Comparison of ENCODE assay signal across 9 cellular contexts in the genomic region with DNA sequence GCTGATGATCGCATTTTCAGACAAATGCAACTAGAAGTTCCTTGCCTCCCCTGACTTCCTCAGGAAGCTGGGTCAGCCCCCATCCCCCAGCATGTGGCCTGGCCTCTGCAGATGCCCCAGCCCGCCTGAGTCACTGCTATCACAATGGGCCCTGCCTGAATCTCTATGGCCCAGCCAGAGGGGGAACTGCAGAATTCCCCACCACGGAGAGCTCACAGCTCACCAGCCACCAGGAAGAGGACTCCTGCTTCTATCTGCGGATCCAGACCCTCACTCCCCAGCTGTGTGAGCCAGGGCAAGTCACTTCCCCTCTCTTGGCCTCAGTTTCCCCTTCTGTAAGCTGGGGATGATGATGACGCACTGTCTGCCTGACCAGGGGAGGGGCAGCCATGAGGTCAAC. TPM values are rescaled to one million over a fixed set of nuclear protein-coding genes. Genes with fewer than 3 reads are reported as not detected.
A peak's percentile ranks its signal among the peaks of the same experiment; 100 is the strongest.
DNase-seq lines count a peak whose midpoint lies in the region; ATAC-seq, FAIRE-seq and TF ChIP-seq lines count a peak whose summit lies in the region.
"Had no signal": no experiment of that assay in that cellular context is flagged by ENCODE, and none has a peak within 500 bp of the region (broad histone marks: within the 10 kb centered on the region; RNA-seq: fewer than 3 reads in every experiment).

No MANE protein-coding gene starts in this region.

- H4K20me1 ChIP-seq in HepG2 (ENCODE audit: insufficient read depth, low read length): peaks cover 36% of the 10 kb centered on the region

- TF ChIP-seq POLR2A in HepG2 (IDR thresholded peaks at IDR 0.05; ENCODE audit: insufficient read depth in 1 of 2, low read depth in 2 of 2, low read length in 2 of 2): no peak

- H3K79me2 ChIP-seq in HepG2 (ENCODE audit: insufficient read depth, low read length): peaks cover 82% of the 10 kb centered on the region

- H3K27ac ChIP-seq in liver (ENCODE audit: low read depth in 1 of 2, low read length in 2 of 2): peak overlapping the region; percentile 40 to 78
- no peak overlapping the region for H3K27ac ChIP-seq in HepG2 (ENCODE audit: extremely low read length, insufficient read depth, low read length)
- peak overlapping the region; percentile 53 for H3K27ac ChIP-seq in layer of hippocampus (ENCODE audit: low read depth, low read length)

- peaks cover 2% of the 10 kb centered on the region for H3K4me1 Mint-ChIP-seq in activated naive CD8-positive, alpha-beta T cell treated with anti-CD3 and anti-CD28 coated beads for 36 hours

- WGBS in liver: 63% methylated on average over 5 of the region's 5 CpGs
- WGBS in HepG2 (ENCODE audit: low lambda C conversion rate): no CpG with 5 or more reads among the region's 5 CpGs

- H3K27ac Mint-ChIP-seq in activated naive CD8-positive, alpha-beta T cell treated with anti-CD3 and anti-CD28 coated beads for 36 hours: no peak overlapping the region

- intact Hi-C loops in HepG2 (cut with micrococcal nuclease; ENCODE audit: unreplicated experiment): no loop called here

- DNase-seq in HepG2 (ENCODE audit: low spot score) (no peak), cardiac fibroblast (ENCODE audit: low read depth in 2 of 2) (peak; percentile 79 to 90), COR-L47 (lab: John Stamatoyannopoulos, UW) (no peak)
- no peak for DNase-seq in activated naive CD8-positive, alpha-beta T cell treated with anti-CD3 and anti-CD28 coated beads for 36 hours
- DNase-seq in NK-92 treated with Interleukin-12 subunit alpha and Interleukin-12 subunit beta, amount 100 ng/mL, for 24 hours (lab: John Stamatoyannopoulos, UW): no peak

- H3K27me3 ChIP-seq in liver (ENCODE audit: control insufficient read depth in 4 of 4, insufficient read depth in 4 of 4, low read length in 3 of 4) (no peaks in the 10 kb centered on the region), HepG2 (ENCODE audit: control insufficient read depth in 1 of 2, insufficient read depth in 2 of 2, low read length in 2 of 2) (no peaks in the 10 kb centered on the region; a peak in 1 of 5 replicates), layer of hippocampus (ENCODE audit: control insufficient read depth, insufficient read depth, low read length) (no peaks in the 10 kb centered on the region)

- ATAC-seq in HepG2 (no peak), GM18861 (IDR thresholded peaks at IDR 0.05; ENCODE audit: unreplicated experiment) (no peak)

- TF ChIP-seq EP300 in HepG2 (IDR thresholded peaks at IDR 0.05; ENCODE audit: low read depth in 2 of 2, low read length in 2 of 2) (no peak), HepG2 (CRISPR knock-in tag; IDR thresholded peaks at IDR 0.05; ENCODE audit: borderline replicate concordance) (no peak)

- no TSS peak for BruUV-seq in HepG2 (replicated peaks; lab: Mats Ljungman, UMichigan)

- H3K9me3 ChIP-seq in liver (ENCODE audit: control insufficient read depth in 4 of 4, low read length in 3 of 4) (no peaks in the 10 kb centered on the region), HepG2 (ENCODE audit: low read length) (no peaks in the 10 kb centered on the region)

- H3K36me3 ChIP-seq in liver (ENCODE audit: control insufficient read depth in 4 of 4, insufficient read depth in 3 of 4, low read depth in 1 of 4, low read length in 3 of 4) (no peaks in the 10 kb centered on the region), HepG2 (replicated peaks in 1 of 2; ENCODE audit: control insufficient read depth in 1 of 2, insufficient read depth in 2 of 2, low read length in 2 of 2) (peaks cover 0 to 5% of the 10 kb centered on the region in 2 experiments; a peak in 2 of 5 replicates)

- in situ Hi-C loops in HepG2 (cut with HindIII; ENCODE audit: extremely low pct_ligation_motif_present, low pct_unique_long_range_greater_than_20kb): no loop called here

- no peak overlapping the region for H3K4me2 ChIP-seq in HepG2 (ENCODE audit: low read depth, low read length)

- CTCF ChIA-PET in HepG2 (lab: Yijun Ruan, JAX; ENCODE audit: low intra/inter-chr PET ratio, low total read pairs): no interaction called here

- no peak for FAIRE-seq in HepG2 (lab: Jason Lieb, UNC)
- FAIRE-seq: TTC549 had no signal

- POLR2A ChIA-PET in HepG2 (lab: Yijun Ruan, JAX): no interaction called here

- no peak overlapping the region for H3K4me3 Mint-ChIP-seq in activated naive CD8-positive, alpha-beta T cell treated with anti-CD3 and anti-CD28 coated beads for 36 hours

- no peak overlapping the region for H2AFZ ChIP-seq in HepG2 (ENCODE audit: low read length)

- H3K9me3 Mint-ChIP-seq in activated naive CD8-positive, alpha-beta T cell treated with anti-CD3 and anti-CD28 coated beads for 36 hours: no peaks in the 10 kb centered on the region

- H3K9ac ChIP-seq in liver (ENCODE audit: low read depth in 1 of 2, low read length in 2 of 2): no peak overlapping the region
- H3K9ac ChIP-seq in HepG2 (ENCODE audit: insufficient read depth, low read depth, low read length): no peak overlapping the region

- H3K4me1 ChIP-seq in liver (ENCODE audit: control insufficient read depth in 4 of 4, insufficient read depth in 4 of 4, low read length in 3 of 4) (peaks cover 5 to 49% (median 15%) of the 10 kb centered on the region in 4 donors), HepG2 (ENCODE audit: insufficient read depth, low read length) (peaks cover 96% of the 10 kb centered on the region)

- H3K36me3 Mint-ChIP-seq in activated naive CD8-positive, alpha-beta T cell treated with anti-CD3 and anti-CD28 coated beads for 36 hours: no peaks in the 10 kb centered on the region

- H3K27me3 Mint-ChIP-seq in activated naive CD8-positive, alpha-beta T cell treated with anti-CD3 and anti-CD28 coated beads for 36 hours: peaks cover 17% of the 10 kb centered on the region

- TF ChIP-seq RAD21 in liver (IDR thresholded peaks at IDR 0.05): peak in 1 of 2 donors; percentile 19
- no peak for TF ChIP-seq RAD21 in HepG2 (CRISPR knock-in tag; IDR thresholded peaks at IDR 0.05)

- TF ChIP-seq CTCF in liver (IDR thresholded peaks at IDR 0.05; ENCODE audit: low read depth, low read length, missing input control) (no peak), HepG2 (CRISPR knock-in tag; IDR thresholded peaks at IDR 0.05) (no peak), cardiac fibroblast (IDR thresholded peaks at IDR 0.05; ENCODE audit: low read depth, low read length) (no peak)

- H3K4me3 ChIP-seq in liver (ENCODE audit: low read depth in 1 of 3, low read length in 3 of 3) (no peak overlapping the region), HepG2 (replicated peaks in 1 of 3; ENCODE audit: insufficient read depth in 1 of 3, low read depth in 2 of 3, low read length in 3 of 3) (no peak overlapping the region), cardiac fibroblast (replicated peaks in 1 of 2; ENCODE audit: low read depth in 2 of 2, low read length in 2 of 2) (no peak overlapping the region)

RNA-seq across cellular contexts. Expression of gene PLXND1, which starts 6.9 kb away (rescaled TPM):
- total RNA-seq in liver (10 to 100 TPM; 39.4 to 50.2 TPM), HepG2 (2016; rRNA removed; fragmentation: Illumina TruSeq; extraction: Trizol) (15.9 and 25.3 TPM in 2 replicates)
- polyA plus RNA-seq in liver (10 to 100 TPM; 10.4 to 26.2 TPM), HepG2 (2011; rRNA removed) (42.0 and 51.9 TPM in 2 replicates)
- total RNA-seq in HepG2 (2016; cell fraction: cytosol; rRNA removed; fragmentation: Illumina TruSeq; extraction: Trizol; ENCODE audit: low read depth): 6.6 and 10.2 TPM in 2 replicates
- 17.4 and 18.7 TPM in 2 replicates for total RNA-seq in HepG2 (2016; cell fraction: insoluble cytoplasmic fraction; rRNA removed; fragmentation: Illumina TruSeq; extraction: Trizol)
- 20.1 and 23.5 TPM in 2 replicates for total RNA-seq in HepG2 (2016; cell fraction: membrane; rRNA removed; fragmentation: Illumina TruSeq; extraction: Trizol)
- 31.2 and 42.9 TPM in 2 replicates for total RNA-seq in HepG2 (2016; cell fraction: nucleus; rRNA removed; fragmentation: Illumina TruSeq; extraction: Trizol)
- polyA plus RNA-seq in HepG2 (2011; cell fraction: cytosol; rRNA removed): 32.8 and 38.1 TPM in 2 replicates
- 227 and 266 TPM in 2 replicates for polyA plus RNA-seq in HepG2 (2011; cell fraction: nucleus; rRNA removed)
- 48.7 and 95.9 TPM in 2 replicates for polyA plus RNA-seq in HepG2 (2012)
- 4.4 and 4.6 TPM in 2 replicates for polyA plus RNA-seq in HepG2 (2016; cell fraction: cytosol; fragmentation: Illumina TruSeq; extraction: Trizol; ENCODE audit: low read depth)
- 20.5 and 26.7 TPM in 2 replicates for polyA plus RNA-seq in HepG2 (2016; cell fraction: insoluble cytoplasmic fraction; fragmentation: Illumina TruSeq; extraction: Trizol; ENCODE audit: low read depth)
- polyA plus RNA-seq in HepG2 (2016; cell fraction: membrane; fragmentation: Illumina TruSeq; extraction: Trizol; ENCODE audit: low read depth): 14.3 and 14.5 TPM in 2 replicates
- polyA plus RNA-seq in HepG2 (2016; cell fraction: nucleus; fragmentation: Illumina TruSeq; extraction: Trizol; ENCODE audit: insufficient read depth, low read depth): 87.9 and 89.2 TPM in 2 replicates
- polyA minus RNA-seq in HepG2 (2011; rRNA and poly(A)+ RNA removed; ENCODE audit: low replicate concordance): 25.6 and 59.9 TPM in 2 replicates
- 30.9 and 54.1 TPM in 2 replicates for polyA minus RNA-seq in HepG2 (2011; cell fraction: cytosol; rRNA and poly(A)+ RNA removed)
- polyA minus RNA-seq in HepG2 (2011; cell fraction: nucleus; rRNA and poly(A)+ RNA removed): 61.7 and 71.7 TPM in 2 replicates
- 1 to 10 TPM; 1.5 to 1.6 TPM for total RNA-seq in activated naive CD8-positive, alpha-beta T cell treated with anti-CD3 and anti-CD28 coated beads for 36 hours

RNA-seq across cellular contexts. Expression of gene H1-8, which starts 56.6 kb away (rescaled TPM):
- total RNA-seq in liver: not detected
- not detected for polyA plus RNA-seq in liver
- not detected in 2 replicates for total RNA-seq in HepG2 (2016; rRNA removed; fragmentation: Illumina TruSeq; extraction: Trizol)
- total RNA-seq in HepG2 (2016; cell fraction: cytosol; rRNA removed; fragmentation: Illumina TruSeq; extraction: Trizol; ENCODE audit: low read depth): not detected in 2 replicates
- not detected in 2 replicates for total RNA-seq in HepG2 (2016; cell fraction: insoluble cytoplasmic fraction; rRNA removed; fragmentation: Illumina TruSeq; extraction: Trizol)
- not detected in 2 replicates for total RNA-seq in HepG2 (2016; cell fraction: membrane; rRNA removed; fragmentation: Illumina TruSeq; extraction: Trizol)
- total RNA-seq in HepG2 (2016; cell fraction: nucleus; rRNA removed; fragmentation: Illumina TruSeq; extraction: Trizol): not detected in 2 replicates
- polyA plus RNA-seq in HepG2 (2011; rRNA removed): 0.08 TPM in 1 of 2 replicates, not detected in the other
- 0.09 and 0.12 TPM in 2 replicates for polyA plus RNA-seq in HepG2 (2011; cell fraction: cytosol; rRNA removed)
- polyA plus RNA-seq in HepG2 (2011; cell fraction: nucleus; rRNA removed): not detected in 2 replicates
- not detected in 2 replicates for polyA plus RNA-seq in HepG2 (2012)
- polyA plus RNA-seq in HepG2 (2016; cell fraction: cytosol; fragmentation: Illumina TruSeq; extraction: Trizol; ENCODE audit: low read depth): not detected in 2 replicates
- not detected in 2 replicates for polyA plus RNA-seq in HepG2 (2016; cell fraction: insoluble cytoplasmic fraction; fragmentation: Illumina TruSeq; extraction: Trizol; ENCODE audit: low read depth)
- not detected in 2 replicates for polyA plus RNA-seq in HepG2 (2016; cell fraction: membrane; fragmentation: Illumina TruSeq; extraction: Trizol; ENCODE audit: low read depth)
- not detected in 2 replicates for polyA plus RNA-seq in HepG2 (2016; cell fraction: nucleus; fragmentation: Illumina TruSeq; extraction: Trizol; ENCODE audit: insufficient read depth, low read depth)
- polyA minus RNA-seq in HepG2 (2011; rRNA and poly(A)+ RNA removed; ENCODE audit: low replicate concordance): not detected in 2 replicates
- polyA minus RNA-seq in HepG2 (2011; cell fraction: cytosol; rRNA and poly(A)+ RNA removed): not detected in 2 replicates
- not detected in 2 replicates for polyA minus RNA-seq in HepG2 (2011; cell fraction: nucleus; rRNA and poly(A)+ RNA removed)
- total RNA-seq in activated naive CD8-positive, alpha-beta T cell treated with anti-CD3 and anti-CD28 coated beads for 36 hours: not detected

Comparison
In these comparisons a context has a peak if more than half of its experiments do, and no peak if none do; other contexts are left out.
1. DNase-seq: peak in cardiac fibroblast (2 of 2); none in HepG2 (single experiment), activated naive CD8-positive, alpha-beta T cell treated with anti-CD3 and anti-CD28 coated beads for 36 hours (single experiment), NK-92 treated with Interleukin-12 subunit alpha and Interleukin-12 subunit beta, amount 100 ng/mL, for 24 hours (single experiment) and COR-L47 (single experiment).